Comparison of ENCODE assay signal across 16 cellular contexts in the genomic region with DNA sequence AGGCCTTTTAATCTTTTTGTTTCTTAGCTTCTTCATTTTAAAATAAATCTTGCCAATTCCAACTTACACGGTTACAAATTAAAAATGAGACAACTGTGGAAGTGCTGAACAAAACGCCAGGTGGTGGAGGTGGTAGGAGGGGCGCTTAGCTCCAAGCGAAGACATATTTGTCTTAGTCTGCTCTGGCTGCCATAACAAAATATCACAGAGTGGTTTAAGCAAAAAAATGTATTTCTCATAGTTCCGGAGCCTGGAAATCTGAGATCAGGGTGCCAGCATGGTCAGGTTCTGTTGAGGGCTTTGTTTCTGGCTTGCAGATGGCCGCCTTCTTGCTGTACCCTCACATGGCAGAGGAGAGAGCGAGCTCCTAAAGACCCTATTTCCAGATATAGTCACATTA. TPM values are rescaled to one million over a fixed set of nuclear protein-coding genes. Genes with fewer than 3 reads are reported as not detected.
DNase-seq lines count a peak whose midpoint lies in the region; TF ChIP-seq lines count a peak whose summit lies in the region.
"Had no signal": no experiment of that assay in that cellular context is flagged by ENCODE, and none has a peak within 500 bp of the region (broad histone marks: within the 10 kb centered on the region; RNA-seq: fewer than 3 reads in every experiment).

No MANE protein-coding gene starts in this region.

- H3K4me1 Mint-ChIP-seq in CD8-positive, alpha-beta memory T cell = peaks cover 37 to 63% (median 57%) of the 10 kb centered on the region in 3 donors
- peaks cover 67% of the 10 kb centered on the region for H3K4me1 Mint-ChIP-seq in endodermal cell
- peaks cover 75% of the 10 kb centered on the region for H3K4me1 Mint-ChIP-seq in activated T-helper 2 cell treated with anti-CD3 and anti-CD28 coated beads, Interferon-gamma antibody, Interleukin-2, Interleukin-4, amounts not matched to agents 10 μg/mL and 5 μg/mL and 100 μg/mL, durations not matched to agents 14 hours and 24 hours and 36 hours (ENCODE audit: low read depth)

- BruUV-seq in PC-9 (replicated peaks; lab: Mats Ljungman, UMichigan) = no TSS peak

- no peak overlapping the region for H3K9ac ChIP-seq in endodermal cell (ENCODE audit: extremely low read depth, low read length, poor library complexity, severe bottlenecking)

- intact Hi-C loops in PC-9 (cut with micrococcal nuclease; ENCODE audit: unreplicated experiment) (no loop called here), cardiac septum (cut with DNase I) (no loop called here)
- intact Hi-C loops in activated T-helper 2 cell treated with anti-CD3 and anti-CD28 coated beads, Interferon-gamma antibody, Interleukin-2, Interleukin-4, amounts not matched to agents 10 μg/mL and 5 μg/mL and 100 μg/mL, durations not matched to agents 14 hours and 24 hours and 36 hours (cut with micrococcal nuclease) = loop anchor here (5.0 kb wide), 1 partner anchor 601 kb away; a partner anchor contains a TSS

- TF ChIP-seq CTCF in PC-9 (conservative IDR thresholded peaks at IDR 0.05) (no peak), endodermal cell (conservative IDR thresholded peaks at IDR 0.05) (no peak), osteoblast (IDR thresholded peaks at IDR 0.05; ENCODE audit: extremely low read depth, low read depth, low read length) (no peak)

- no peaks in the 10 kb centered on the region for H3K9me2 ChIP-seq in PC-9 (ENCODE audit: insufficient read depth)

- CTCF ChIA-PET in CD8-positive, alpha-beta memory T cell (lab: Charles Lee) = interaction anchor here (2.0 to 4.1 kb wide), 4 partner anchors 14 to 65 kb away, joined by 11 to 39 read pairs (median 16); a partner anchor contains a TSS
- CTCF ChIA-PET in PC-9 (lab: Charles Lee) = no interaction called here

- DNase-seq in CD8-positive, alpha-beta memory T cell = peak in 1 of 5 donors; percentile 38
- DNase-seq in PC-9 (no peak), endodermal cell (no peak), osteoblast (ENCODE audit: insufficient read length, low spot score, missing footprints) (no peak), ecto neural progenitor cell (ENCODE audit: low spot score) (no peak), cardiac septum (ENCODE audit: low spot score) (no peak), RKO (ENCODE audit: low spot score) (no peak)
- no peak for DNase-seq in activated T-helper 2 cell treated with anti-CD3 and anti-CD28 coated beads, Interferon-gamma antibody, Interleukin-2, Interleukin-4, amounts not matched to agents 10 μg/mL and 5 μg/mL and 100 μg/mL, durations not matched to agents 14 hours and 24 hours and 36 hours (ENCODE audit: low spot score)
- DNase-seq: activated CD8-positive, alpha-beta memory T cell treated with anti-CD3 and anti-CD28 coated beads, Interleukin-2, amount 10 ng/mL, durations not matched to agents 7 days and 5 days; activated naive CD4-positive, alpha-beta T cell treated with Interleukin-2 at 50 U/mL for 16 hours; midbrain; NCI-H1436; substantia nigra had no signal

- H4K20me1 ChIP-seq in PC-9 (ENCODE audit: insufficient read depth) (no peaks in the 10 kb centered on the region), osteoblast (ENCODE audit: insufficient read depth, low read length) (no peaks in the 10 kb centered on the region)

- POLR2A ChIA-PET in CD8-positive, alpha-beta memory T cell (lab: Charles Lee) = interaction anchor here (5.4 kb wide), 1 partner anchor 13 kb away, joined by 111 read pairs; a partner anchor contains a TSS
- POLR2A ChIA-PET in PC-9 (lab: Charles Lee; ENCODE audit: unreplicated experiment) = interaction anchor here (1.0 kb wide), 1 partner anchor 14 kb away, joined by 4 read pairs; no protein-coding TSS in a partner anchor

- no peaks in the 10 kb centered on the region for H3K9me3 Mint-ChIP-seq in CD8-positive, alpha-beta memory T cell
- no peaks in the 10 kb centered on the region for H3K9me3 Mint-ChIP-seq in endodermal cell
- no peaks in the 10 kb centered on the region for H3K9me3 Mint-ChIP-seq in activated T-helper 2 cell treated with anti-CD3 and anti-CD28 coated beads, Interferon-gamma antibody, Interleukin-2, Interleukin-4, amounts not matched to agents 10 μg/mL and 5 μg/mL and 100 μg/mL, durations not matched to agents 14 hours and 24 hours and 36 hours

- no peaks in the 10 kb centered on the region for H3K36me3 ChIP-seq in CD8-positive, alpha-beta memory T cell (ENCODE audit: insufficient read depth, low read length)
- H3K36me3 ChIP-seq in PC-9 (ENCODE audit: low read depth) (no peaks in the 10 kb centered on the region), endodermal cell (ENCODE audit: control insufficient read depth, insufficient read depth, low read length) (no peaks in the 10 kb centered on the region), osteoblast (ENCODE audit: insufficient read depth, low read length) (no peaks in the 10 kb centered on the region)
- H3K36me3 ChIP-seq: gastroesophageal sphincter, prostate gland, SJSA1 had no signal

- H3K4me3 Mint-ChIP-seq in CD8-positive, alpha-beta memory T cell = peak overlapping the region in 2 of 7 donors; percentile 51 to 80
- H3K4me3 Mint-ChIP-seq in endodermal cell = peak overlapping the region; percentile 77
- no peak overlapping the region for H3K4me3 Mint-ChIP-seq in activated T-helper 2 cell treated with anti-CD3 and anti-CD28 coated beads, Interferon-gamma antibody, Interleukin-2, Interleukin-4, amounts not matched to agents 10 μg/mL and 5 μg/mL and 100 μg/mL, durations not matched to agents 14 hours and 24 hours and 36 hours (ENCODE audit: low read depth)

- no peak overlapping the region for H3K27ac ChIP-seq in CD8-positive, alpha-beta memory T cell (ENCODE audit: low read depth, low read length)
- H3K27ac ChIP-seq in PC-9 (peak overlapping the region; percentile 96), endodermal cell (ENCODE audit: low read depth, low read length) (no peak overlapping the region), osteoblast (ENCODE audit: low read depth, low read length) (no peak overlapping the region)
- H3K27ac ChIP-seq: prostate gland had no signal

- H3K27me3 ChIP-seq in CD8-positive, alpha-beta memory T cell (ENCODE audit: insufficient read depth, low read length, poor library complexity, severe bottlenecking) = no peaks in the 10 kb centered on the region
- H3K27me3 ChIP-seq in PC-9 (ENCODE audit: insufficient read depth, low read depth) = no peaks in the 10 kb centered on the region
- peaks cover 27% of the 10 kb centered on the region for H3K27me3 ChIP-seq in endodermal cell (ENCODE audit: control insufficient read depth, insufficient read depth, low read length, poor library complexity, severe bottlenecking)
- H3K27me3 ChIP-seq in osteoblast (ENCODE audit: insufficient read depth, low read length) = no peaks in the 10 kb centered on the region
- H3K27me3 ChIP-seq: gastroesophageal sphincter, SJSA1 had no signal

- H2AFZ ChIP-seq in PC-9 (no peak overlapping the region), osteoblast (ENCODE audit: low read length) (no peak overlapping the region)

- peaks cover 0 to 4% of the 10 kb centered on the region in 2 donors for H3K27me3 Mint-ChIP-seq in CD8-positive, alpha-beta memory T cell
- H3K27me3 Mint-ChIP-seq in endodermal cell (ENCODE audit: insufficient read depth) = peaks cover 47% of the 10 kb centered on the region
- peaks cover 25% of the 10 kb centered on the region for H3K27me3 Mint-ChIP-seq in activated T-helper 2 cell treated with anti-CD3 and anti-CD28 coated beads, Interferon-gamma antibody, Interleukin-2, Interleukin-4, amounts not matched to agents 10 μg/mL and 5 μg/mL and 100 μg/mL, durations not matched to agents 14 hours and 24 hours and 36 hours (ENCODE audit: low read depth)

- H3K79me2 ChIP-seq in PC-9 (ENCODE audit: low read depth) (peaks cover 28% of the 10 kb centered on the region), osteoblast (ENCODE audit: insufficient read depth, low read length) (no peaks in the 10 kb centered on the region)

- no peaks in the 10 kb centered on the region for H3K9me3 ChIP-seq in CD8-positive, alpha-beta memory T cell (ENCODE audit: low read length)
- H3K9me3 ChIP-seq in PC-9 (ENCODE audit: insufficient read depth, low read depth) = no peaks in the 10 kb centered on the region
- H3K9me3 ChIP-seq in endodermal cell (ENCODE audit: control insufficient read depth, low read length) = no peaks in the 10 kb centered on the region
- H3K9me3 ChIP-seq in osteoblast (ENCODE audit: low read depth, low read length) = no peaks in the 10 kb centered on the region
- H3K9me3 ChIP-seq: gastroesophageal sphincter, prostate gland, SJSA1 had no signal

- peaks cover 0 to 5% (median 0%) of the 10 kb centered on the region in 3 donors for H3K36me3 Mint-ChIP-seq in CD8-positive, alpha-beta memory T cell
- no peaks in the 10 kb centered on the region for H3K36me3 Mint-ChIP-seq in endodermal cell (ENCODE audit: low read depth)
- no peaks in the 10 kb centered on the region for H3K36me3 Mint-ChIP-seq in activated T-helper 2 cell treated with anti-CD3 and anti-CD28 coated beads, Interferon-gamma antibody, Interleukin-2, Interleukin-4, amounts not matched to agents 10 μg/mL and 5 μg/mL and 100 μg/mL, durations not matched to agents 14 hours and 24 hours and 36 hours (ENCODE audit: low read depth)

- WGBS in endodermal cell (ENCODE audit: insufficient coverage in 1 of 2, insufficient read length in 1 of 2), 2 experiments = 92 to 99% methylated on average over 5 to 7 of the region's 7 CpGs

- peaks cover 45% of the 10 kb centered on the region for H3F3A ChIP-seq in PC-9 (ENCODE audit: insufficient read depth, low read depth)

- H3K4me2 ChIP-seq in PC-9 = peak overlapping the region; percentile 99
- H3K4me2 ChIP-seq in osteoblast (ENCODE audit: insufficient read depth, low read length) = peak overlapping the region; percentile 92

- H3K4me1 ChIP-seq in CD8-positive, alpha-beta memory T cell (ENCODE audit: insufficient read depth, low read length) = peaks cover 50% of the 10 kb centered on the region
- H3K4me1 ChIP-seq in PC-9 (replicated peaks; ENCODE audit: insufficient read depth) (peaks cover 76% of the 10 kb centered on the region), endodermal cell (ENCODE audit: control insufficient read depth, insufficient read depth, low read length) (peaks cover 19% of the 10 kb centered on the region), osteoblast (ENCODE audit: insufficient read depth, low read length) (peaks cover 59% of the 10 kb centered on the region)

- peak overlapping the region; percentile 15 to 96 (median 88) for H3K27ac Mint-ChIP-seq in CD8-positive, alpha-beta memory T cell
- H3K27ac Mint-ChIP-seq in endodermal cell = no peak overlapping the region
- H3K27ac Mint-ChIP-seq in activated T-helper 2 cell treated with anti-CD3 and anti-CD28 coated beads, Interferon-gamma antibody, Interleukin-2, Interleukin-4, amounts not matched to agents 10 μg/mL and 5 μg/mL and 100 μg/mL, durations not matched to agents 14 hours and 24 hours and 36 hours = no peak overlapping the region

- H3K4me3 ChIP-seq in CD8-positive, alpha-beta memory T cell (ENCODE audit: low read length) = no peak overlapping the region
- peak overlapping the region; percentile 64; the same call in 1 of the 2 replicates for H3K4me3 ChIP-seq in PC-9
- H3K4me3 ChIP-seq in endodermal cell (ENCODE audit: low read length) = peak overlapping the region; percentile 78
- no peak overlapping the region for H3K4me3 ChIP-seq in osteoblast (ENCODE audit: insufficient read depth, low read length)
- H3K4me3 ChIP-seq: gastroesophageal sphincter, prostate gland, SJSA1 had no signal

RNA-seq across cellular contexts. Expression of a gene that starts 14.9 kb away (rescaled TPM):
- total RNA-seq in CD8-positive, alpha-beta memory T cell = 10 to 100 TPM; 52.3 to 57.2 TPM
- polyA plus RNA-seq in CD8-positive, alpha-beta memory T cell = 29.0 TPM
- total RNA-seq in PC-9 (2021) (21.2 and 23.4 TPM in 2 replicates), endodermal cell (10 to 100 TPM; 13.2 to 21.2 TPM), osteoblast (16.2 and 17.4 TPM in 2 replicates), cardiac septum (20.5 TPM)
- polyA plus RNA-seq in endodermal cell (2013, experiment 1 of 2) = 16.8 TPM
- polyA plus RNA-seq in endodermal cell (2013, experiment 2 of 2) = 18.5 TPM
- total RNA-seq in activated T-helper 2 cell treated with anti-CD3 and anti-CD28 coated beads, Interferon-gamma antibody, Interleukin-2, Interleukin-4, amounts not matched to agents 10 μg/mL and 5 μg/mL and 100 μg/mL, durations not matched to agents 14 hours and 24 hours and 36 hours = 44.3 and 44.6 TPM in 2 replicates

Comparison
In these comparisons a context has a peak if more than half of its experiments do, and no peak if none do; other contexts are left out.
1. H3K4me3 ChIP-seq: peak in PC-9 (single experiment) and endodermal cell (single experiment); none in CD8-positive, alpha-beta memory T cell (single experiment) and osteoblast (single experiment).
2. H3K27ac Mint-ChIP-seq: peak in CD8-positive, alpha-beta memory T cell (8 of 8); none in endodermal cell (single experiment) and activated T-helper 2 cell treated with anti-CD3 and anti-CD28 coated beads, Interferon-gamma antibody, Interleukin-2, Interleukin-4, amounts not matched to agents 10 μg/mL and 5 μg/mL and 100 μg/mL, durations not matched to agents 14 hours and 24 hours and 36 hours (single experiment).